ENCODE assay signal across 8 cellular contexts in genomic region chr14:68628605-68629310, GRCh38.
DNase-seq lines count a peak whose midpoint lies in the region; ATAC-seq, FAIRE-seq and TF ChIP-seq lines count a peak whose summit lies in the region.

No MANE protein-coding gene starts in this region.

- FAIRE-seq in pancreas (lab: Jason Lieb, UNC) = no peak

- TF ChIP-seq CTCF in activated CD8-positive, alpha-beta T cell treated with anti-CD3 and anti-CD28 coated beads for 36 hours (IDR thresholded peaks at IDR 0.05) = no peak
- TF ChIP-seq CTCF in gastroesophageal sphincter (IDR thresholded peaks at IDR 0.05) (no peak), pancreas (IDR thresholded peaks at IDR 0.05) (no peak), gastrocnemius medialis (IDR thresholded peaks at IDR 0.05 in 4 of 5, conservative IDR thresholded peaks at IDR 0.05 in 1 of 5) (no peak)

- H3K4me1 ChIP-seq in gastroesophageal sphincter (peaks cover 3 to 81% (median 12%) of the 10 kb centered on the region in 3 donors), pancreas (peaks cover 8 to 40% (median 20%) of the 10 kb centered on the region in 3 donors), gastrocnemius medialis (peaks cover 8 to 27% of the 10 kb centered on the region in 2 donors)

- no peaks in the 10 kb centered on the region for H3K36me3 ChIP-seq in gastroesophageal sphincter
- no peaks in the 10 kb centered on the region for H3K36me3 ChIP-seq in pancreas
- no peaks in the 10 kb centered on the region for H3K36me3 ChIP-seq in gastrocnemius medialis

- CTCF ChIA-PET in activated CD8-positive, alpha-beta T cell treated with anti-CD3 and anti-CD28 coated beads for 36 hours (lab: Charles Lee) = interaction anchor here (0.9 to 1.4 kb wide), 2 partner anchors 10 to 159 kb away, joined by 3 read pairs; no protein-coding TSS in a partner anchor

- peak; percentile 64 for ATAC-seq in activated CD8-positive, alpha-beta T cell treated with anti-CD3 and anti-CD28 coated beads for 36 hours
- ATAC-seq in gastroesophageal sphincter = no peak
- peak; percentile 65 to 81 (median 74) for ATAC-seq in pancreas
- ATAC-seq in GM18870 (IDR thresholded peaks at IDR 0.05; ENCODE audit: unreplicated experiment) = no peak
- no peak for ATAC-seq in gastrocnemius medialis
- no peak for ATAC-seq in HG03520 (IDR thresholded peaks at IDR 0.05; ENCODE audit: unreplicated experiment)

- WGBS in gastroesophageal sphincter (ENCODE audit: low coverage in 1 of 2), 2 donors = 58 to 72% methylated on average over 11 of the region's 30 CpGs
- WGBS in pancreas, 2 donors = 12 to 29% methylated on average over 30 of the region's 30 CpGs

- in situ Hi-C loops in gastrocnemius medialis (cut with MboI; ENCODE audit: low sequenced_read_pairs in 4 of 4) = no loop called here

- peaks cover 20% of the 10 kb centered on the region for H3K4me1 Mint-ChIP-seq in activated CD8-positive, alpha-beta T cell treated with anti-CD3 and anti-CD28 coated beads for 36 hours (ENCODE audit: low read depth)

- H3K4me3 Mint-ChIP-seq in activated CD8-positive, alpha-beta T cell treated with anti-CD3 and anti-CD28 coated beads for 36 hours = peak overlapping the region; percentile 57

- H3K9me3 Mint-ChIP-seq in activated CD8-positive, alpha-beta T cell treated with anti-CD3 and anti-CD28 coated beads for 36 hours = no peaks in the 10 kb centered on the region

- no peak for TF ChIP-seq POLR2A in gastroesophageal sphincter (IDR thresholded peaks at IDR 0.05)
- no peak for TF ChIP-seq POLR2A in gastrocnemius medialis (IDR thresholded peaks at IDR 0.05)

- H3K36me3 Mint-ChIP-seq in activated CD8-positive, alpha-beta T cell treated with anti-CD3 and anti-CD28 coated beads for 36 hours (ENCODE audit: low read depth) = no peaks in the 10 kb centered on the region

- no peaks in the 10 kb centered on the region for H3K9me3 ChIP-seq in gastroesophageal sphincter
- no peaks in the 10 kb centered on the region for H3K9me3 ChIP-seq in pancreas
- no peaks in the 10 kb centered on the region for H3K9me3 ChIP-seq in gastrocnemius medialis

- H3K4me3 ChIP-seq in gastroesophageal sphincter (peak overlapping the region in 1 of 2 donors; percentile 41), pancreas (peak overlapping the region in 2 of 4 donors; percentile 21 to 22), gastrocnemius medialis (no peak overlapping the region)

- intact Hi-C loops in activated CD8-positive, alpha-beta T cell treated with anti-CD3 and anti-CD28 coated beads for 36 hours (cut with micrococcal nuclease) = no loop called here
- intact Hi-C loops in pancreas (cut with DNase I) = no loop called here
- intact Hi-C loops in gastrocnemius medialis (cut with DNase I; ENCODE audit: low total_unique reads) = loop anchor here (10.0 kb wide), 1 partner anchor 154 kb away; no protein-coding TSS in a partner anchor

- H3K27me3 ChIP-seq in gastroesophageal sphincter (no peaks in the 10 kb centered on the region), pancreas (no peaks in the 10 kb centered on the region), gastrocnemius medialis (no peaks in the 10 kb centered on the region)

- H3K27me3 Mint-ChIP-seq in activated CD8-positive, alpha-beta T cell treated with anti-CD3 and anti-CD28 coated beads for 36 hours = peaks cover 4% of the 10 kb centered on the region

- H3K27ac ChIP-seq in gastroesophageal sphincter (peak overlapping the region in 3 of 4 donors; percentile 50 to 76 (median 72)), pancreas (peak overlapping the region; percentile 85 to 94 (median 92)), gastrocnemius medialis (no peak overlapping the region)

- no peak overlapping the region for H3K27ac Mint-ChIP-seq in activated CD8-positive, alpha-beta T cell treated with anti-CD3 and anti-CD28 coated beads for 36 hours

- DNase-seq in ELF-1 (ENCODE audit: low read depth, low spot score) = peak; percentile 89
- peak; percentile 31 for DNase-seq in activated CD8-positive, alpha-beta T cell treated with anti-CD3 and anti-CD28 coated beads for 36 hours
- peak in 4 of 6 donors; percentile 59 to 79 (median 70) for DNase-seq in pancreas
- no peak for DNase-seq in gastrocnemius medialis
- no peak for DNase-seq in NCI-H510A treated with DMSO at 0.1 percent for 48 hours (lab: John Stamatoyannopoulos, UW)

- POLR2A ChIA-PET in activated CD8-positive, alpha-beta T cell treated with anti-CD3 and anti-CD28 coated beads for 36 hours (lab: Charles Lee) = interaction anchor here (1.0 to 1.9 kb wide), 4 partner anchors 27 to 57 kb away, joined by 3 to 7 read pairs (median 4); no protein-coding TSS in a partner anchor

- no peak for TF ChIP-seq EP300 in gastroesophageal sphincter (IDR thresholded peaks at IDR 0.05)

Comparison
In these comparisons a context has a peak if more than half of its experiments do, and no peak if none do; other contexts are left out.
1. DNase-seq: peak in ELF-1 (single experiment), activated CD8-positive, alpha-beta T cell treated with anti-CD3 and anti-CD28 coated beads for 36 hours (single experiment) and pancreas (4 of 6); none in gastrocnemius medialis (0 of 2) and NCI-H510A treated with DMSO at 0.1 percent for 48 hours (single experiment).
2. ATAC-seq: peak in activated CD8-positive, alpha-beta T cell treated with anti-CD3 and anti-CD28 coated beads for 36 hours (single experiment) and pancreas (4 of 4); none in gastroesophageal sphincter (single experiment), GM18870 (single experiment), gastrocnemius medialis (0 of 2) and HG03520 (single experiment).
3. H3K27ac ChIP-seq: peak in gastroesophageal sphincter (3 of 4) and pancreas (4 of 4); none in gastrocnemius medialis (0 of 4).